Comparison of ENCODE assay signal across 12 cellular contexts in genomic region chr13:59441596-59442280, GRCh38.
"Had no signal": no experiment of that assay in that cellular context is flagged by ENCODE, and none has a peak within 500 bp of the region (broad histone marks: within the 10 kb centered on the region; RNA-seq: fewer than 3 reads in every experiment).

No MANE protein-coding gene starts in this region.

- DNase-seq: activated CD4-positive, alpha-beta memory T cell treated with anti-CD3 and anti-CD28 coated beads for 36 hours; activated effector memory CD4-positive, alpha-beta T cell treated with Interleukin-2 at 50 U/mL for 16 hours; aorta; foreskin keratinocyte; head of caudate nucleus; natural killer cell; occipital lobe; right cardiac atrium; tibial artery had no signal

- H3K4me1 Mint-ChIP-seq: activated naive CD4-positive, alpha-beta T cell treated with anti-CD3 and anti-CD28 coated beads, Interleukin-2, amount 50 U/mL, for 24 hours; natural killer cell; stimulated activated effector memory CD8-positive, alpha-beta T cell treated with anti-CD3 and anti-CD28 coated beads, Interleukin-12 subunit alpha, Interleukin-12 subunit beta, amount 100 ng/mL, for 72 hours had no signal

- H3K4me3 Mint-ChIP-seq: activated CD4-positive, alpha-beta memory T cell treated with anti-CD3 and anti-CD28 coated beads for 36 hours; activated naive CD4-positive, alpha-beta T cell treated with anti-CD3 and anti-CD28 coated beads, Interleukin-2, amount 50 U/mL, for 24 hours; natural killer cell; stimulated activated effector memory CD8-positive, alpha-beta T cell treated with anti-CD3 and anti-CD28 coated beads, Interleukin-12 subunit alpha, Interleukin-12 subunit beta, amount 100 ng/mL, for 72 hours had no signal

- ATAC-seq: foreskin keratinocyte; right cardiac atrium; stimulated activated effector memory CD8-positive, alpha-beta T cell treated with anti-CD3 and anti-CD28 coated beads, Interleukin-12 subunit alpha, Interleukin-12 subunit beta, amount 100 ng/mL, for 72 hours had no signal

- H3K36me3 Mint-ChIP-seq: activated CD4-positive, alpha-beta memory T cell treated with anti-CD3 and anti-CD28 coated beads for 36 hours; activated naive CD4-positive, alpha-beta T cell treated with anti-CD3 and anti-CD28 coated beads, Interleukin-2, amount 50 U/mL, for 24 hours; natural killer cell; stimulated activated effector memory CD8-positive, alpha-beta T cell treated with anti-CD3 and anti-CD28 coated beads, Interleukin-12 subunit alpha, Interleukin-12 subunit beta, amount 100 ng/mL, for 72 hours had no signal

- H3K27me3 Mint-ChIP-seq: progenitor cell of endocrine pancreas had no signal

- H3K9me3 Mint-ChIP-seq: activated CD4-positive, alpha-beta memory T cell treated with anti-CD3 and anti-CD28 coated beads for 36 hours; stimulated activated effector memory CD8-positive, alpha-beta T cell treated with anti-CD3 and anti-CD28 coated beads, Interleukin-12 subunit alpha, Interleukin-12 subunit beta, amount 100 ng/mL, for 72 hours had no signal

- H3K27ac Mint-ChIP-seq: activated CD4-positive, alpha-beta memory T cell treated with anti-CD3 and anti-CD28 coated beads for 36 hours; activated naive CD4-positive, alpha-beta T cell treated with anti-CD3 and anti-CD28 coated beads, Interleukin-2, amount 50 U/mL, for 24 hours; natural killer cell; progenitor cell of endocrine pancreas; stimulated activated effector memory CD8-positive, alpha-beta T cell treated with anti-CD3 and anti-CD28 coated beads, Interleukin-12 subunit alpha, Interleukin-12 subunit beta, amount 100 ng/mL, for 72 hours had no signal
